11 cellular contexts compared by ENCODE assay signal in genomic region chr4:163228648-163229047, GRCh38.
"Had no signal": no experiment of that assay in that cellular context is flagged by ENCODE, and none has a peak within 500 bp of the region (broad histone marks: within the 10 kb centered on the region; RNA-seq: fewer than 3 reads in every experiment).

No MANE protein-coding gene starts in this region.

- H3K9me3 ChIP-seq: HAP-1 had no signal

- H2AFZ ChIP-seq: GM23248, GM23338 had no signal

- H3K27ac ChIP-seq: GM23248 had no signal

- H3K36me3 ChIP-seq: HAP-1 had no signal

- H3K4me3 ChIP-seq: GM23248, GM23338, HAP-1 had no signal

- H3K4me1 Mint-ChIP-seq: GM23338 had no signal

- H3K4me2 ChIP-seq: GM23338 had no signal

- DNase-seq: GM23248, GOT3, H7, H9, HCEC 1CT, HFFc6 had no signal

- H3K4me1 ChIP-seq: HAP-1 had no signal

- H3K4me3 Mint-ChIP-seq: GM23338, H9, HFFc6 had no signal

- ATAC-seq: GM23338, HCT116 had no signal

- H3K9ac ChIP-seq: GM23248 had no signal

- H3K27ac Mint-ChIP-seq: GM23338, HFFc6 had no signal

- FAIRE-seq: H1, H54 had no signal
